In genomic region chr2:74497777-74498499, GRCh38 we compare ENCODE assay signal across 1 cellular context.
TF ChIP-seq lines count a peak whose summit lies in the region.

No MANE protein-coding gene starts in this region.

TF ChIP-seq in SK-N-SH treated with all-trans-retinoic acid at 6 μM for 48 hours, 23 proteins besides CTCF, POLR2A, EP300 and RAD21 (continued from another document):
- TF ChIP-seq TSHZ2 (CRISPR knock-in tag; IDR thresholded peaks at IDR 0.05) (no peak), ESRRG (CRISPR knock-in tag; IDR thresholded peaks at IDR 0.05) (no peak), ZFP3 (CRISPR knock-in tag; IDR thresholded peaks at IDR 0.05) (no peak), ZFP30 (CRISPR knock-in tag; IDR thresholded peaks at IDR 0.05) (no peak), ZNF70 (CRISPR knock-in tag; IDR thresholded peaks at IDR 0.05) (no peak), CREB5 (CRISPR knock-in tag; IDR thresholded peaks at IDR 0.05; ENCODE audit: low read depth) (no peak)
- TF ChIP-seq, protein P1, sequence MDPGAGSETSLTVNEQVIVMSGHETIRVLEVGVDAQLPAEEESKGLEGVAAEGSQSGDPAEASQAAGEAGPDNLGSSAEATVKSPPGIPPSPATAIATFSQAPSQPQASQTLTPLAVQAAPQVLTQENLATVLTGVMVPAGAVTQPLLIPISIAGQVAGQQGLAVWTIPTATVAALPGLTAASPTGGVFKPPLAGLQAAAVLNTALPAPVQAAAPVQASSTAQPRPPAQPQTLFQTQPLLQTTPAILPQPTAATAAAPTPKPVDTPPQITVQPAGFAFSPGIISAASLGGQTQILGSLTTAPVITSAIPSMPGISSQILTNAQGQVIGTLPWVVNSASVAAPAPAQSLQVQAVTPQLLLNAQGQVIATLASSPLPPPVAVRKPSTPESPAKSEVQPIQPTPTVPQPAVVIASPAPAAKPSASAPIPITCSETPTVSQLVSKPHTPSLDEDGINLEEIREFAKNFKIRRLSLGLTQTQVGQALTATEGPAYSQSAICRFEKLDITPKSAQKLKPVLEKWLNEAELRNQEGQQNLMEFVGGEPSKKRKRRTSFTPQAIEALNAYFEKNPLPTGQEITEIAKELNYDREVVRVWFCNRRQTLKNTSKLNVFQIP (CRISPR knock-in tag; IDR thresholded peaks at IDR 0.05; ENCODE audit: borderline replicate concordance, low read depth): no peak
- TF ChIP-seq, protein P2, sequence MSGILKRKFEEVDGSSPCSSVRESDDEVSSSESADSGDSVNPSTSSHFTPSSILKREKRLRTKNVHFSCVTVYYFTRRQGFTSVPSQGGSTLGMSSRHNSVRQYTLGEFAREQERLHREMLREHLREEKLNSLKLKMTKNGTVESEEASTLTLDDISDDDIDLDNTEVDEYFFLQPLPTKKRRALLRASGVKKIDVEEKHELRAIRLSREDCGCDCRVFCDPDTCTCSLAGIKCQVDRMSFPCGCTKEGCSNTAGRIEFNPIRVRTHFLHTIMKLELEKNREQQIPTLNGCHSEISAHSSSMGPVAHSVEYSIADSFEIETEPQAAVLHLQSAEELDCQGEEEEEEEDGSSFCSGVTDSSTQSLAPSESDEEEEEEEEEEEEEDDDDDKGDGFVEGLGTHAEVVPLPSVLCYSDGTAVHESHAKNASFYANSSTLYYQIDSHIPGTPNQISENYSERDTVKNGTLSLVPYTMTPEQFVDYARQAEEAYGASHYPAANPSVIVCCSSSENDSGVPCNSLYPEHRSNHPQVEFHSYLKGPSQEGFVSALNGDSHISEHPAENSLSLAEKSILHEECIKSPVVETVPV (CRISPR knock-in tag; IDR thresholded peaks at IDR 0.05): no peak
